In genomic region chr1:7356079-7356478, GRCh38 we compare ENCODE assay signal across 16 cellular contexts.
A peak's percentile ranks its signal among the peaks of the same experiment; 100 is the strongest.
DNase-seq lines count a peak whose midpoint lies in the region; ATAC-seq and TF ChIP-seq lines count a peak whose summit lies in the region.
"Had no signal": no experiment of that assay in that cellular context is flagged by ENCODE, and none has a peak within 500 bp of the region (broad histone marks: within the 10 kb centered on the region; RNA-seq: fewer than 3 reads in every experiment).

No MANE protein-coding gene starts in this region.

- H3K4me1 Mint-ChIP-seq in MCF 10A (ENCODE audit: insufficient read depth, unreplicated experiment) = no peaks in the 10 kb centered on the region
- H3K4me1 Mint-ChIP-seq: B cell had no signal

- in situ Hi-C loops in mammary epithelial cell (cut with MboI; ENCODE audit: low sequenced_read_pairs in 2 of 2) = no loop called here

- H2AFZ ChIP-seq in mammary epithelial cell (ENCODE audit: low read depth, low read length) = no peak overlapping the region
- H2AFZ ChIP-seq: GM23248 had no signal

- no peaks in the 10 kb centered on the region for H3K9me3 ChIP-seq in mammary epithelial cell (replicated peaks; ENCODE audit: insufficient read depth, low read length)
- H3K9me3 ChIP-seq in upper lobe of right lung = no peaks in the 10 kb centered on the region
- H3K9me3 ChIP-seq in tibial artery = no peaks in the 10 kb centered on the region

- no peak overlapping the region for H3K4me3 Mint-ChIP-seq in MCF 10A (ENCODE audit: unreplicated experiment)
- H3K4me3 Mint-ChIP-seq: B cell; CD4-positive, alpha-beta T cell had no signal

- H3K27me3 Mint-ChIP-seq in MCF 10A (ENCODE audit: insufficient read depth, unreplicated experiment) = no peaks in the 10 kb centered on the region

- DNase-seq in DMS153 (lab: John Stamatoyannopoulos, UW) = peak; percentile 30
- DNase-seq in DMS153 treated with DMSO at 0.1 percent for 48 hours (lab: John Stamatoyannopoulos, UW; ENCODE audit: unreplicated experiment) = no peak
- peak; percentile 3 for DNase-seq in MCF 10A (ENCODE audit: unreplicated experiment)
- no peak for DNase-seq in mammary epithelial cell
- peak; percentile 11 for DNase-seq in cerebellar cortex (ENCODE audit: low spot score)
- DNase-seq in upper lobe of right lung = no peak
- DNase-seq in tibial artery = no peak
- DNase-seq in AML-193 (lab: John Stamatoyannopoulos, UW) = no peak
- DNase-seq: C1 segment of cervical spinal cord; CD4-positive, alpha-beta T cell; GM23248 had no signal

- TF ChIP-seq CTCF in MCF 10A (IDR thresholded peaks at IDR 0.05; ENCODE audit: unreplicated experiment) = no peak
- no peak for TF ChIP-seq CTCF in mammary epithelial cell (conservative IDR thresholded peaks at IDR 0.05 in 1 of 2, IDR thresholded peaks at IDR 0.05 in 1 of 2; ENCODE audit: extremely low read depth in 1 of 2, insufficient read depth in 1 of 2, low read depth in 1 of 2, low read length in 2 of 2)
- TF ChIP-seq CTCF in upper lobe of right lung (IDR thresholded peaks at IDR 0.05) = no peak
- TF ChIP-seq CTCF in tibial artery (IDR thresholded peaks at IDR 0.05) = no peak

- H3K27me3 ChIP-seq in mammary epithelial cell (ENCODE audit: insufficient read depth, low read length) (no peaks in the 10 kb centered on the region), upper lobe of right lung (no peaks in the 10 kb centered on the region), tibial artery (peaks cover 0 to 5% of the 10 kb centered on the region in 2 donors)

- no peak overlapping the region for H3K9ac ChIP-seq in mammary epithelial cell (ENCODE audit: insufficient read depth, low read length)
- H3K9ac ChIP-seq: GM23248 had no signal

- H3K4me2 ChIP-seq in mammary epithelial cell (ENCODE audit: insufficient read depth, low read depth, low read length) = no peak overlapping the region

- CTCF ChIA-PET in MCF 10A (lab: Yijun Ruan, JAX) (no interaction called here), mammary epithelial cell (lab: Charles Lee; ENCODE audit: low non-redundant PET) (no interaction called here)

- intact Hi-C loops in MCF 10A (cut with micrococcal nuclease) (no loop called here), mammary epithelial cell (cut with micrococcal nuclease) (no loop called here), upper lobe of right lung (cut with DNase I) (no loop called here), tibial artery (cut with DNase I; ENCODE audit: low total_unique reads) (no loop called here)

- H3K9me3 Mint-ChIP-seq in MCF 10A (ENCODE audit: unreplicated experiment) = no peaks in the 10 kb centered on the region
- H3K9me3 Mint-ChIP-seq: CD4-positive, alpha-beta T cell had no signal

- no peak for ATAC-seq in upper lobe of right lung
- ATAC-seq: GM12878, K562 had no signal

- dilution Hi-C loops in mammary epithelial cell (cut with HindIII; ENCODE audit: low sequenced_read_pairs) = no loop called here

- BruUV-seq in MCF 10A (replicated peaks; lab: Mats Ljungman, UMichigan) (no TSS peak), mammary epithelial cell (replicated peaks; lab: Mats Ljungman, UMichigan) (no TSS peak)

- no peak overlapping the region for H3K27ac Mint-ChIP-seq in MCF 10A (ENCODE audit: low read depth, unreplicated experiment)
- H3K27ac Mint-ChIP-seq: B cell; CD4-positive, alpha-beta T cell had no signal

- no peaks in the 10 kb centered on the region for H3K36me3 ChIP-seq in mammary epithelial cell (ENCODE audit: insufficient read depth, low read length)
- no peaks in the 10 kb centered on the region for H3K36me3 ChIP-seq in upper lobe of right lung
- H3K36me3 ChIP-seq in tibial artery = no peaks in the 10 kb centered on the region

- H3K79me2 ChIP-seq in mammary epithelial cell (ENCODE audit: insufficient read depth, low read length) = no peaks in the 10 kb centered on the region

- POLR2A ChIA-PET in MCF 10A (lab: Yijun Ruan, JAX) = interaction anchor here (0.6 kb wide), 1 partner anchor 34 kb away, joined by 4 read pairs; no protein-coding TSS in a partner anchor

- H3K4me1 ChIP-seq in mammary epithelial cell (ENCODE audit: insufficient read depth, low read length) = no peaks in the 10 kb centered on the region
- no peaks in the 10 kb centered on the region for H3K4me1 ChIP-seq in upper lobe of right lung
- H3K4me1 ChIP-seq in tibial artery = no peaks in the 10 kb centered on the region

- H4K20me1 ChIP-seq in mammary epithelial cell (ENCODE audit: insufficient read depth, low read length) = no peaks in the 10 kb centered on the region

- H3K4me3 ChIP-seq in mammary epithelial cell (replicated peaks in 1 of 3; ENCODE audit: insufficient read depth in 1 of 3, low read depth in 2 of 3, low read length in 3 of 3) = no peak overlapping the region
- H3K4me3 ChIP-seq in upper lobe of right lung = no peak overlapping the region
- no peak overlapping the region for H3K4me3 ChIP-seq in tibial artery
- H3K4me3 ChIP-seq: GM12878, GM23248, K562 had no signal

- no peaks in the 10 kb centered on the region for H3K36me3 Mint-ChIP-seq in MCF 10A (ENCODE audit: insufficient read depth, unreplicated experiment)

- 100% methylated on average over 2 of the region's 5 CpGs for WGBS in mammary epithelial cell (ENCODE audit: low coverage, missing lambda C conversion rate)

- no peak overlapping the region for H3K27ac ChIP-seq in mammary epithelial cell (ENCODE audit: insufficient read depth, low read depth, low read length)
- no peak overlapping the region for H3K27ac ChIP-seq in upper lobe of right lung
- H3K27ac ChIP-seq in tibial artery = no peak overlapping the region
- H3K27ac ChIP-seq: 22Rv1, GM23248, HL-60 had no signal

Comparison
In these comparisons a context has a peak if more than half of its experiments do, and no peak if none do; other contexts are left out.
1. DNase-seq: peak in DMS153 (single experiment), MCF 10A (single experiment) and cerebellar cortex (single experiment); none in DMS153 treated with DMSO at 0.1 percent for 48 hours (single experiment), mammary epithelial cell (single experiment), upper lobe of right lung (single experiment), tibial artery (0 of 2) and AML-193 (0 of 2).